In the genomic region with DNA sequence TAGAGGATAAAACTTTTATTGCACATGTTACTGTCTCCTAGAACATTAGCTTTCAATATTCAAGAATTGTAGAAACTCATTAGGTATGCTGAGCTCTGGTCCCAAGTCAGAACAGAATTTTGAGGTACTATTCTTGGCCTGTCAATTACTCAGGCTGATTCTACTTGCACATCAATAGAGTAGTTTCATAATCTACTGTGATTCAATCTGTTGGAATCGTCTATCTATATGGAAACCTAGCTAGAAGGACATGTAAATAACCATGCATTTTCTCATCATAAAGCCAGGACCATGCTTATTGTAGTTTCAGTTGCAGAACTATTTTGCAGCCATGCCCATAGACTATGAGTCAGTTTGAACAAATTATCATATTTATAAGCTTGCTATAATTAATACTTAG, we compare ENCODE assay signal across 26 cellular contexts.
"Had no signal": no experiment of that assay in that cellular context is flagged by ENCODE, and none has a peak within 500 bp of the region (broad histone marks: within the 10 kb centered on the region; RNA-seq: fewer than 3 reads in every experiment).

No MANE protein-coding gene starts in this region.

- H3K4me1 ChIP-seq: pancreas, prostate gland, right lobe of liver, sigmoid colon, suprapubic skin, testis, tibial artery, transverse colon, upper lobe of right lung, uterus had no signal

- H3K4me3 ChIP-seq: pancreas, prostate gland, right lobe of liver, sigmoid colon, suprapubic skin, testis, tibial artery, transverse colon, upper lobe of right lung, uterus had no signal

- H3K27ac ChIP-seq: neutrophil, pancreas, prostate gland, right lobe of liver, sigmoid colon, suprapubic skin, testis, tibial artery, transverse colon, upper lobe of right lung, uterus had no signal

- DNase-seq: naive thymus-derived CD8-positive, alpha-beta T cell; nephron progenitor cell; nucleus accumbens; pancreas; right cardiac atrium; right lobe of liver; sigmoid colon; small intestine; stimulated activated CD4-positive, alpha-beta T cell treated with anti-CD3 and anti-CD28 coated beads, Interleukin-1b, Interleukin-23, amount 100 ng/mL, for 48 hours; stimulated activated CD4-positive, alpha-beta T cell treated with anti-CD3 and anti-CD28 coated beads, Interleukin-4, amount 100 ng/mL, for 1 hour; stimulated activated CD4-positive, alpha-beta T cell treated with anti-CD3 and anti-CD28 coated beads, Interleukin-4, amount 100 ng/mL, for 4 hours; stimulated activated CD8-positive, alpha-beta memory T cell treated with anti-CD3 and anti-CD28 coated beads, Interleukin-4, amount 100 ng/mL, for 48 hours; stimulated activated naive CD4-positive, alpha-beta T cell; stimulated activated naive CD8-positive, alpha-beta T cell treated with anti-CD3 and anti-CD28 coated beads, Interleukin-15, amount 100 ng/mL, for 72 hours; stimulated activated naive CD8-positive, alpha-beta T cell treated with anti-CD3 and anti-CD28 coated beads, Interleukin-15, Interleukin-2, amounts not matched to agents 100 U/mL and 50 U/mL, for 24 hours; substantia nigra; testis; tibial artery; transverse colon; upper lobe of right lung; uterus had no signal

- ATAC-seq: naive thymus-derived CD8-positive, alpha-beta T cell; natural killer cell treated with Interleukin-12 subunit alpha and Interleukin-12 subunit beta and Interleukin-15 and Interleukin-18, amount 100 ng/mL, for 72 hours; right cardiac atrium; stimulated activated memory B cell treated with anti-CD40 and anti-IgM and Interleukin-4, amounts not matched to agents 10 μg/mL and 1 μg/mL and 100 μg/mL, for 72 hours; stimulated activated naive CD8-positive, alpha-beta T cell treated with anti-CD3 and anti-CD28 coated beads, Interleukin-15, amount 100 ng/mL, for 72 hours; stimulated activated naive CD8-positive, alpha-beta T cell treated with anti-CD3 and anti-CD28 coated beads, Interleukin-15, Interleukin-2, amounts not matched to agents 100 U/mL and 50 U/mL, for 24 hours; upper lobe of right lung had no signal

- H3K27me3 ChIP-seq: neutrophil, pancreas, right lobe of liver, sigmoid colon, suprapubic skin, testis, tibial artery, transverse colon, upper lobe of right lung, uterus had no signal

- H3K9me3 ChIP-seq: neutrophil, pancreas, prostate gland, right lobe of liver, sigmoid colon, suprapubic skin, testis, tibial artery, transverse colon, upper lobe of right lung, uterus had no signal

- H3K36me3 ChIP-seq: neutrophil, pancreas, prostate gland, right lobe of liver, sigmoid colon, suprapubic skin, tibial artery, transverse colon, upper lobe of right lung, uterus had no signal
